In the genomic region with DNA sequence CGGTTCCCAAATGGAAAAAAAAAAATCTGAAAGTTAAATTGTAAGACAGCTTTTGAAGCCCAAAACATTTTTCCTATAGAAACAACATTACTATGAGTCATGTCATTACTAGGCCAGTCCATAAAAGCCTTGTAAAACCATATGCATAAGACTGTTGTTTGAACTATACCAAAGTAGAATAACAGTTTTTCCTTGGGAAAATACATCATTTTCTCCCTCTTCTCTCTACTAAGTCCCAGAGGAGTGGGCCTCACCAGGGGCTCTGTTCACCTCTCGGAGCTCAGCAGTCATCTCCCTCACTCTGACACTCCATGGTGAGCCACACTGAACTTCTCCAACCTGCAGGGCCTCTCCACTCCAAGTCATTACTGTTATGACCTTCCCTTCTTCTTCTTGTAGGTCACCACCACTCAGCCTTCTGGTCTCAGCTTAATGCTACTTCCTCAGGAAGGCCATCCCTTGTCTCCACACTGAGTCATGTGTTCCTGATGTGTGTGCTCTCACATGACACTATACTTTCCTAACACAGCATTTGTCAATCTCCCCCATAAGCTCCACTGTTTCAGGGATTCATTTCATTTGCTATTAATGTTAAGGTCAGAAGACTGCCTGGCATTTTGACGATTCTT, we compare ENCODE assay signal across 8 cellular contexts. TPM values are rescaled to one million over a fixed set of nuclear protein-coding genes. Genes with fewer than 3 reads are reported as not detected.
DNase-seq lines count a peak whose midpoint lies in the region; ATAC-seq, FAIRE-seq and TF ChIP-seq lines count a peak whose summit lies in the region.

No MANE protein-coding gene starts in this region.

- no TSS peak for BruUV-seq in GM12878 (replicated peaks; lab: Mats Ljungman, UMichigan)

- WGBS in GM12878 (ENCODE audit: insufficient coverage, insufficient replicate concordance, low lambda C conversion rate, missing lambda C conversion rate): 94% methylated on average over 3 of the region's 3 CpGs

- no peak for TF ChIP-seq POLR2A in GM12878 (IDR thresholded peaks at IDR 0.05; ENCODE audit: low read depth, low read length)

- POLR2A ChIA-PET in GM12878 (lab: Charles Lee): interaction anchor here (0.6 to 2.2 kb wide), 5 partner anchors 9 to 188 kb away, joined by 3 to 5 read pairs (median 3); no protein-coding TSS in a partner anchor

- TF ChIP-seq EP300 in GM12878 (IDR thresholded peaks at IDR 0.05; ENCODE audit: borderline replicate concordance in 1 of 2, control insufficient read depth in 1 of 2, low read depth in 2 of 2, low read length in 2 of 2): no peak

- peak overlapping the region in 3 of 11 experiments; percentile 16 to 59 (median 51); a peak in 3 of 22 replicates for H3K9ac ChIP-seq in BLaER1 treated with 17β-estradiol and CSF1 and Interleukin-3, amounts not matched to agents 10 nM and 100 nM
- no peak overlapping the region for H3K9ac ChIP-seq in GM12878 (ENCODE audit: control insufficient read depth, insufficient read depth, low read length)

- TF ChIP-seq CTCF in GM12878 (IDR thresholded peaks at IDR 0.05 in 2 of 3, conservative IDR thresholded peaks at IDR 0.05 in 1 of 3; ENCODE audit: control insufficient read depth in 2 of 3, extremely low read depth in 1 of 3, insufficient read depth in 1 of 3, low read depth in 3 of 3, low read length in 3 of 3): no peak

- H3K36me3 ChIP-seq in BLaER1 treated with 17β-estradiol and CSF1 and Interleukin-3, amounts not matched to agents 10 nM and 100 nM: peaks cover 0 to 9% (median 6%) of the 10 kb centered on the region in 11 experiments; a peak in 7 of 22 replicates
- peaks cover 0 to 3% of the 10 kb centered on the region in 2 experiments; a peak in 1 of 4 replicates for H3K36me3 ChIP-seq in GM12878 (ENCODE audit: control insufficient read depth in 2 of 2, insufficient read depth in 2 of 2, low read length in 1 of 2)
- H3K36me3 ChIP-seq in MG63: peaks cover 4% of the 10 kb centered on the region

- no peak overlapping the region for H3K4me3 Mint-ChIP-seq in memory B cell

- peaks cover 8% of the 10 kb centered on the region for H3K36me3 Mint-ChIP-seq in memory B cell

- H3K27ac Mint-ChIP-seq in memory B cell: peak overlapping the region; percentile 13

- H3K4me2 ChIP-seq in BLaER1 treated with 17β-estradiol and CSF1 and Interleukin-3, amounts not matched to agents 10 nM and 100 nM: peak overlapping the region in 6 of 11 experiments; percentile 12 to 81 (median 44); a peak in 12 of 22 replicates
- no peak overlapping the region for H3K4me2 ChIP-seq in GM12878 (ENCODE audit: control insufficient read depth, insufficient read depth)

- peaks cover 8% of the 10 kb centered on the region for H3K4me1 Mint-ChIP-seq in memory B cell

- peak; percentile 61 for DNase-seq in LoVo (ENCODE audit: low spot score)
- DNase-seq in GM12878 (ENCODE audit: low read depth, low spot score): no peak
- no peak for DNase-seq in memory B cell (ENCODE audit: low spot score in 2 of 2)
- no peak for DNase-seq in MG63
- DNase-seq in NCI-H1092 treated with DMSO at 0.1 percent for 48 hours (lab: John Stamatoyannopoulos, UW): no peak
- no peak for DNase-seq in putamen (ENCODE audit: low spot score)

- CTCF ChIA-PET in GM12878 (lab: Yijun Ruan, JAX): interaction anchor here (0.7 to 1.6 kb wide), 4 partner anchors 8 to 26 kb away, joined by 3 to 6 read pairs (median 4); no protein-coding TSS in a partner anchor

- SMC1A ChIA-PET in GM12878 (lab: Charles Lee; ENCODE audit: uncharacterized antibody, unreplicated experiment): interaction anchor here (0.7 to 1.8 kb wide), 7 partner anchors 8 to 602 kb away, joined by 3 to 4 read pairs (median 3); no protein-coding TSS in a partner anchor

- H3K27me3 ChIP-seq in BLaER1 treated with 17β-estradiol and CSF1 and Interleukin-3, amounts not matched to agents 10 nM and 100 nM: no peaks in the 10 kb centered on the region
- H3K27me3 ChIP-seq in GM12878 (replicated peaks in 1 of 2; ENCODE audit: control insufficient read depth in 2 of 2, insufficient read depth in 2 of 2, low read length in 1 of 2) (no peaks in the 10 kb centered on the region), MG63 (no peaks in the 10 kb centered on the region)

- RAD21 ChIA-PET in GM12878 (lab: Charles Lee; ENCODE audit: unreplicated experiment): interaction anchor here (0.6 to 2.3 kb wide), 8 partner anchors 9 to 839 kb away, joined by 3 to 11 read pairs (median 3); a partner anchor contains a TSS

- FAIRE-seq in GM12878 (lab: Jason Lieb, UNC): no peak

- H3K79me2 ChIP-seq in GM12878 (ENCODE audit: control insufficient read depth, insufficient read depth, low read length): no peaks in the 10 kb centered on the region

- peak overlapping the region in 5 of 11 experiments; percentile 16 to 82 (median 70); a peak in 9 of 22 replicates for H3K27ac ChIP-seq in BLaER1 treated with 17β-estradiol and CSF1 and Interleukin-3, amounts not matched to agents 10 nM and 100 nM
- no peak overlapping the region for H3K27ac ChIP-seq in GM12878 (ENCODE audit: control insufficient read depth, insufficient read depth)

- in situ Hi-C loops in GM12878 (cut with MboI): no loop called here

- peaks cover 3% of the 10 kb centered on the region for H3K9me3 Mint-ChIP-seq in memory B cell

- no peaks in the 10 kb centered on the region for H4K20me1 ChIP-seq in BLaER1 treated with 17β-estradiol and CSF1 and Interleukin-3, amounts not matched to agents 10 nM and 100 nM
- H4K20me1 ChIP-seq in GM12878 (ENCODE audit: control insufficient read depth, insufficient read depth): no peaks in the 10 kb centered on the region

- peak; percentile 50 for ATAC-seq in GM12878
- no peak for ATAC-seq in memory B cell (ENCODE audit: low read depth)
- ATAC-seq in GM21619 (IDR thresholded peaks at IDR 0.05; ENCODE audit: unreplicated experiment): no peak

- intact Hi-C loops in GM12878 (cut with micrococcal nuclease; ENCODE audit: unreplicated experiment): no loop called here

- peaks cover under 1 to 82% (median 21%) of the 10 kb centered on the region in 10 experiments for H3K4me1 ChIP-seq in BLaER1 treated with 17β-estradiol and CSF1 and Interleukin-3, amounts not matched to agents 10 nM and 100 nM
- H3K4me1 ChIP-seq in GM12878 (ENCODE audit: control insufficient read depth, insufficient read depth, low read length): peaks cover 4% of the 10 kb centered on the region; the same call in 1 of the 2 replicates

- peaks cover 10 to 33% (median 18%) of the 10 kb centered on the region in 11 experiments for H3K9me3 ChIP-seq in BLaER1 treated with 17β-estradiol and CSF1 and Interleukin-3, amounts not matched to agents 10 nM and 100 nM (replicated peaks in 1 of 11)
- H3K9me3 ChIP-seq in GM12878 (replicated peaks; ENCODE audit: control insufficient read depth, insufficient read depth, low read length): peaks cover 2% of the 10 kb centered on the region
- peaks cover 27% of the 10 kb centered on the region for H3K9me3 ChIP-seq in MG63

- H3K4me3 ChIP-seq in BLaER1 treated with 17β-estradiol and CSF1 and Interleukin-3, amounts not matched to agents 10 nM and 100 nM: peak overlapping the region in 2 of 10 experiments; percentile 29 to 30; a peak in 3 of 20 replicates
- no peak overlapping the region for H3K4me3 ChIP-seq in GM12878
- no peak overlapping the region for H3K4me3 ChIP-seq in MG63

- H3K27me3 Mint-ChIP-seq in memory B cell: no peaks in the 10 kb centered on the region

- TF ChIP-seq RAD21 in GM12878 (IDR thresholded peaks at IDR 0.05; ENCODE audit: insufficient read depth, low read depth, low read length): no peak

- H2AFZ ChIP-seq in GM12878 (ENCODE audit: control insufficient read depth, low read depth, low read length): no peak overlapping the region

TF ChIP-seq in GM12878, 131 proteins besides CTCF, POLR2A, EP300 and RAD21 (continues in another document):
- TF ChIP-seq MYB (IDR thresholded peaks at IDR 0.05; ENCODE audit: borderline replicate concordance, low read depth, low read length) (no peak), CHD2 (IDR thresholded peaks at IDR 0.05; ENCODE audit: borderline replicate concordance, low read depth, low read length) (no peak), SMC3 (IDR thresholded peaks at IDR 0.05; ENCODE audit: borderline replicate concordance, low read length) (no peak), WRNIP1 (IDR thresholded peaks at IDR 0.05; ENCODE audit: borderline replicate concordance, low read depth, low read length) (no peak), NRF1 (conservative IDR thresholded peaks at IDR 0.05; ENCODE audit: low read depth, low read length) (no peak), MEF2A (IDR thresholded peaks at IDR 0.05; ENCODE audit: insufficient read depth, low read depth, low read length) (no peak), CBFB (IDR thresholded peaks at IDR 0.05; ENCODE audit: low read depth) (no peak), HCFC1 (IDR thresholded peaks at IDR 0.05; ENCODE audit: low read length) (no peak), HDGF (IDR thresholded peaks at IDR 0.05) (no peak), EED (IDR thresholded peaks at IDR 0.05; ENCODE audit: low read depth) (no peak)
- TF ChIP-seq, protein P1, sequence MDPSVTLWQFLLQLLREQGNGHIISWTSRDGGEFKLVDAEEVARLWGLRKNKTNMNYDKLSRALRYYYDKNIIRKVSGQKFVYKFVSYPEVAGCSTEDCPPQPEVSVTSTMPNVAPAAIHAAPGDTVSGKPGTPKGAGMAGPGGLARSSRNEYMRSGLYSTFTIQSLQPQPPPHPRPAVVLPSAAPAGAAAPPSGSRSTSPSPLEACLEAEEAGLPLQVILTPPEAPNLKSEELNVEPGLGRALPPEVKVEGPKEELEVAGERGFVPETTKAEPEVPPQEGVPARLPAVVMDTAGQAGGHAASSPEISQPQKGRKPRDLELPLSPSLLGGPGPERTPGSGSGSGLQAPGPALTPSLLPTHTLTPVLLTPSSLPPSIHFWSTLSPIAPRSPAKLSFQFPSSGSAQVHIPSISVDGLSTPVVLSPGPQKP (IDR thresholded peaks at IDR 0.05; ENCODE audit: low read depth, low read length): no peak

RNA-seq across cellular contexts. Expression of a gene that starts 32.5 kb away (rescaled TPM):
- total RNA-seq in GM12878 (2013; cell fraction: nucleolus; rRNA removed): 11.2 and 11.7 TPM in 2 replicates
- 1.5 and 1.6 TPM in 2 replicates for total RNA-seq in GM12878 (2014; rRNA removed)
- total RNA-seq in GM12878 (2014; rRNA removed; fragmentation: Illumina TruSeq; extraction: Trizol): 2.3 and 2.4 TPM in 2 replicates
- total RNA-seq in GM12878 (2021): 1.2 and 1.8 TPM in 2 replicates
- polyA plus RNA-seq in GM12878 (2011; ENCODE audit: low read depth): 0.84 TPM
- 4.9 and 5.2 TPM in 2 replicates for polyA plus RNA-seq in GM12878 (2011; rRNA removed)
- polyA plus RNA-seq in GM12878 (2011; cell fraction: cytosol; rRNA removed): 3.1 and 3.3 TPM in 2 replicates
- polyA plus RNA-seq in GM12878 (2011; cell fraction: nucleus; rRNA removed): 5.5 and 8.3 TPM in 2 replicates
- 1.1 and 1.8 TPM in 2 replicates for polyA plus RNA-seq in GM12878 (2012)
- 2.5 and 2.8 TPM in 2 replicates for polyA plus RNA-seq in GM12878 (2014; fragmentation: Illumina TruSeq; extraction: Trizol)
- under 1 TPM; 0.93 to 0.99 TPM for polyA plus RNA-seq in GM12878 (2014; fragmentation: Nextera tagmentation; extraction: Ambion mirVana)
- polyA plus RNA-seq in GM12878 (2014; rRNA removed): 1.2 and 1.5 TPM in 2 replicates
- 1 to 10 TPM; 2.4 TPM for polyA plus RNA-seq in GM12878 (2016; fragmentation: Nextera tagmentation; extraction: Ambion mirVana)
- polyA minus RNA-seq in GM12878 (2011; rRNA and poly(A)+ RNA removed): 7.8 and 9.3 TPM in 2 replicates
- polyA minus RNA-seq in GM12878 (2011; cell fraction: cytosol; rRNA and poly(A)+ RNA removed): 1.7 and 2.7 TPM in 2 replicates
- 4.6 and 7.2 TPM in 2 replicates for polyA minus RNA-seq in GM12878 (2011; cell fraction: nucleus; rRNA and poly(A)+ RNA removed)
- total RNA-seq in MG63 (2014; rRNA removed; shearing (Covaris generic); ENCODE audit: low replicate concordance): 0.30 and 3.7 TPM in 2 replicates
